ENCODE assay signal across 33 cellular contexts in the genomic region with DNA sequence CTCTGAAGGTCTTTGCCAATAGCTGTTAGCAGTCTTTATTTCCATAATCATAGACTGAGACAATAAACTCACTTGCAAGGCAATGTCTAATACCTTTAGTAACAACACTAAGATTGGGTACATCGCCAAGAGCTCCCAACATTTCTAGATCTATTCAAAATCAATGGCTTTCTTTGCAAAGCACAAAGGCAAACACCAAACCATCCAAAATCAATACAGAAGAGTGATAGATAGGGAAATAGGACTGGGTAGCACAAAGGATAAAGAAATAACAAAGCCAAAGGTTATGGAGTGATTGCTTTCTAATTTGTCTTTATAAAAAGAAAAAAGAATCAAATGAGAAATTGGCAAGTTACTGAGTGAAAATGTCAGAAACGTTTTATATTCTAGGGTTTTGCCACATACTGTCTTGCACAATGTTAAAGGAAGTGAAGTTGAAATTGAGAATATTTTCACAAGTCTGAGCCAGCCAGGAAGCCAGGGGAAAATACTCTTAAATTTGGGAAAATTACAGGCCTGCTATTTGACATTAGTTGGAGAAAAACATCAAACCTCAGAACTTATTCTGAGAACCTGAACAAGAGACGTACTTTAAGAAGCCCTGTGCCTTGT. TPM values are rescaled to one million over a fixed set of nuclear protein-coding genes. Genes with fewer than 3 reads are reported as not detected.
DNase-seq lines count a peak whose midpoint lies in the region; FAIRE-seq and TF ChIP-seq lines count a peak whose summit lies in the region.
"Had no signal": no experiment of that assay in that cellular context is flagged by ENCODE, and none has a peak within 500 bp of the region (broad histone marks: within the 10 kb centered on the region; RNA-seq: fewer than 3 reads in every experiment).

No MANE protein-coding gene starts in this region.

- POLR2A ChIA-PET in MCF 10A (lab: Yijun Ruan, JAX) (interaction anchor here (1.3 to 4.7 kb wide), 2 partner anchors 23 to 63 kb away, joined by 5 to 46 read pairs; no protein-coding TSS in a partner anchor), GM10248 (lab: Yijun Ruan, JAX) (no interaction called here)

- no peak overlapping the region for H3K4me3 Mint-ChIP-seq in MCF 10A (ENCODE audit: unreplicated experiment)
- no peak overlapping the region for H3K4me3 Mint-ChIP-seq in osteocyte (ENCODE audit: unreplicated experiment)
- H3K4me3 Mint-ChIP-seq in activated naive CD4-positive, alpha-beta T cell treated with anti-CD3 and anti-CD28 coated beads, Interleukin-2, amount 10 ng/mL, durations not matched to agents 7 days and 5 days: no peak overlapping the region
- H3K4me3 Mint-ChIP-seq: activated CD8-positive, alpha-beta T cell treated with anti-CD3 and anti-CD28 coated beads, Interleukin-2, amount 10 ng/mL, durations not matched to agents 7 days and 5 days; activated naive CD4-positive, alpha-beta T cell treated with anti-CD3 and anti-CD28 coated beads for 36 hours had no signal

- no peak overlapping the region for H3K4me3 ChIP-seq in fibroblast of pulmonary artery (replicated peaks; ENCODE audit: low read depth, low read length)
- H3K4me3 ChIP-seq: BLaER1, colonic mucosa, heart left ventricle, MG63 had no signal

- H3K27ac Mint-ChIP-seq in MCF 10A (ENCODE audit: low read depth, unreplicated experiment) (peak overlapping the region; percentile 72), osteocyte (ENCODE audit: unreplicated experiment) (peak overlapping the region; percentile 43)
- H3K27ac Mint-ChIP-seq in activated naive CD4-positive, alpha-beta T cell treated with anti-CD3 and anti-CD28 coated beads, Interleukin-2, amount 10 ng/mL, durations not matched to agents 7 days and 5 days: no peak overlapping the region
- H3K27ac Mint-ChIP-seq: activated CD8-positive, alpha-beta T cell treated with anti-CD3 and anti-CD28 coated beads, Interleukin-2, amount 10 ng/mL, durations not matched to agents 7 days and 5 days; activated naive CD4-positive, alpha-beta T cell treated with anti-CD3 and anti-CD28 coated beads for 36 hours had no signal

- FAIRE-seq in D721Med (lab: Jason Lieb, UNC): no peak
- FAIRE-seq: G401.6 had no signal

- peaks cover 4% of the 10 kb centered on the region for H3K36me3 Mint-ChIP-seq in MCF 10A (ENCODE audit: insufficient read depth, unreplicated experiment)
- H3K36me3 Mint-ChIP-seq in osteocyte (ENCODE audit: unreplicated experiment): peaks cover 3% of the 10 kb centered on the region
- H3K36me3 Mint-ChIP-seq in activated naive CD4-positive, alpha-beta T cell treated with anti-CD3 and anti-CD28 coated beads, Interleukin-2, amount 10 ng/mL, durations not matched to agents 7 days and 5 days: no peaks in the 10 kb centered on the region

- no peaks in the 10 kb centered on the region for H3K27me3 Mint-ChIP-seq in MCF 10A (ENCODE audit: insufficient read depth, unreplicated experiment)
- no peaks in the 10 kb centered on the region for H3K27me3 Mint-ChIP-seq in osteocyte (ENCODE audit: unreplicated experiment)
- peaks cover 5% of the 10 kb centered on the region for H3K27me3 Mint-ChIP-seq in activated naive CD4-positive, alpha-beta T cell treated with anti-CD3 and anti-CD28 coated beads, Interleukin-2, amount 10 ng/mL, durations not matched to agents 7 days and 5 days

- no peak for TF ChIP-seq CTCF in MCF 10A (IDR thresholded peaks at IDR 0.05; ENCODE audit: unreplicated experiment)
- no peak for TF ChIP-seq CTCF in fibroblast of pulmonary artery (IDR thresholded peaks at IDR 0.05; ENCODE audit: low read length, missing control alignments)
- no peak for TF ChIP-seq CTCF in osteocyte (IDR thresholded peaks at IDR 0.05)
- no peak for TF ChIP-seq CTCF in D721Med (IDR thresholded peaks at IDR 0.05; ENCODE audit: insufficient read depth, missing control alignments)
- TF ChIP-seq CTCF in GM10248 (IDR thresholded peaks at IDR 0.05; ENCODE audit: control extremely low read depth, extremely low read depth, low read depth, missing control alignments): no peak

- no TSS peak for BruUV-seq in MCF 10A (replicated peaks; lab: Mats Ljungman, UMichigan)

- CTCF ChIA-PET in MCF 10A (lab: Yijun Ruan, JAX) (interaction anchor here (1.0 kb wide), 1 partner anchor 20 kb away, joined by 3 read pairs; no protein-coding TSS in a partner anchor), GM10248 (lab: Yijun Ruan, JAX) (interaction anchor here (0.9 to 1.9 kb wide), 2 partner anchors 10 to 21 kb away, joined by 3 to 6 read pairs; no protein-coding TSS in a partner anchor)
- CTCF ChIA-PET in activated naive CD4-positive, alpha-beta T cell treated with anti-CD3 and anti-CD28 coated beads, Interleukin-2, amount 10 ng/mL, durations not matched to agents 7 days and 5 days (lab: Charles Lee): no interaction called here

- H3K4me1 Mint-ChIP-seq in MCF 10A (ENCODE audit: insufficient read depth, unreplicated experiment) (peaks cover 49% of the 10 kb centered on the region), osteocyte (ENCODE audit: unreplicated experiment) (peaks cover 39% of the 10 kb centered on the region)
- no peaks in the 10 kb centered on the region for H3K4me1 Mint-ChIP-seq in activated naive CD4-positive, alpha-beta T cell treated with anti-CD3 and anti-CD28 coated beads, Interleukin-2, amount 10 ng/mL, durations not matched to agents 7 days and 5 days

- DNase-seq in MV-4-11 (lab: John Stamatoyannopoulos, UW) (peak; percentile 21), MCF 10A (ENCODE audit: unreplicated experiment) (no peak), fibroblast of pulmonary artery (ENCODE audit: low read depth) (peak; percentile 54), osteocyte (ENCODE audit: extremely low spot score, unreplicated experiment) (no peak), D721Med (ENCODE audit: insufficient read length, low spot score) (no peak), NCI-H1436 (lab: John Stamatoyannopoulos, UW) (no peak), GM10248 (ENCODE audit: extremely low spot score) (no peak)
- no peak for DNase-seq in activated naive CD4-positive, alpha-beta T cell treated with anti-CD3 and anti-CD28 coated beads, Interleukin-2, amount 10 ng/mL, durations not matched to agents 7 days and 5 days
- DNase-seq: activated CD4-positive, alpha-beta T cell treated with anti-CD3 and anti-CD28 coated beads for 4 hours; activated CD8-positive, alpha-beta T cell treated with anti-CD3 and anti-CD28 coated beads, Interleukin-2, amount 10 ng/mL, durations not matched to agents 7 days and 5 days; activated naive CD4-positive, alpha-beta T cell treated with anti-CD3 and anti-CD28 coated beads for 36 hours; brain microvascular endothelial cell; colonic mucosa; COR-L47; DMS79; effector CD8-positive, alpha-beta T cell; foreskin melanocyte; HCEC 1CT; heart left ventricle; KG1; kidney glomerular epithelial cell; MG63; NCI-H1417 treated with DMSO at 0.1 percent for 48 hours; NCI-H2081; NCI-H2227 treated with DMSO at 0.1 percent for 48 hours; NCI-H69; SIG-M5; stimulated activated CD4-positive, alpha-beta T cell treated with anti-CD3 and anti-CD28 coated beads, Interleukin-15, amount 100 ng/mL, for 24 hours; stimulated activated CD4-positive, alpha-beta T cell treated with anti-CD3 and anti-CD28 coated beads, Interleukin-4, amount 100 ng/mL, for 4 hours; trophoblast cell; WERI-Rb-1 had no signal

- intact Hi-C loops in MCF 10A (cut with micrococcal nuclease): no loop called here

- H3K9me3 Mint-ChIP-seq in MCF 10A (ENCODE audit: unreplicated experiment) (peaks cover 8% of the 10 kb centered on the region), osteocyte (ENCODE audit: unreplicated experiment) (peaks cover 10% of the 10 kb centered on the region)
- no peaks in the 10 kb centered on the region for H3K9me3 Mint-ChIP-seq in activated naive CD4-positive, alpha-beta T cell treated with anti-CD3 and anti-CD28 coated beads, Interleukin-2, amount 10 ng/mL, durations not matched to agents 7 days and 5 days
- H3K9me3 Mint-ChIP-seq: activated naive CD4-positive, alpha-beta T cell treated with anti-CD3 and anti-CD28 coated beads for 36 hours had no signal

RNA-seq across cellular contexts. Expression of a gene that starts 53.3 kb away (rescaled TPM):
- total RNA-seq in MCF 10A (2022) (45.9 and 93.3 TPM in 2 replicates), osteocyte (110 and 113 TPM in 2 replicates)
- total RNA-seq: activated naive CD4-positive, alpha-beta T cell treated with anti-CD3 and anti-CD28 coated beads for 36 hours had no signal

Comparison
In these comparisons a context has a peak if more than half of its experiments do, and no peak if none do; other contexts are left out.
1. DNase-seq: peak in MV-4-11 (single experiment) and fibroblast of pulmonary artery (single experiment); none in MCF 10A (single experiment), osteocyte (single experiment), activated naive CD4-positive, alpha-beta T cell treated with anti-CD3 and anti-CD28 coated beads, Interleukin-2, amount 10 ng/mL, durations not matched to agents 7 days and 5 days (single experiment), D721Med (single experiment), NCI-H1436 (single experiment) and GM10248 (single experiment).